1 cellular context compared by ENCODE assay signal in the genomic region with DNA sequence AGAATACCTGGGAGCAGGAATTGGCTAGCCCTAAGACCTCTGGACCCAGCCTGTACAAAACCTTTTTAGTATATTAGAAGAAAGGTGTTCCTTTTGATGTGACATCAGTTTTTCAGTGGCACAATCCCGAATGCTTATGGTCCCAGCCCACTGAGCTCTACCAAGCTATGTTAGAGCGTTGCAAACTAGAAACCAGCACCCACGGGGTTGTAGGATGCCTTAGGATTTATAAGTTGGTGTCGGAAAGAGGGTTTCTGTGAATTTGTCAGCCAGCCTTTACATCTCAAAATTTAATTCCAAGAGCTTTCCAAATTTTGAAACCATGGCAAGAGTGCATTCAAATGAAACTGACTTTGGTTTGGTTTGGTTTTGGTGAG.
A peak's percentile ranks its signal among the peaks of the same experiment; 100 is the strongest.
TF ChIP-seq lines count a peak whose summit lies in the region.

No MANE protein-coding gene starts in this region.

TF ChIP-seq in K562, 482 proteins besides CTCF, POLR2A, EP300 and RAD21 (continued from another document):
- no peak for TF ChIP-seq MBD1 (CRISPR knock-in tag; IDR thresholded peaks at IDR 0.05)
- TF ChIP-seq HLTF (IDR thresholded peaks at IDR 0.05): no peak
- peak; percentile 6 to 32; a peak in 3 of 4 replicates for TF ChIP-seq NRF1 (conservative IDR thresholded peaks at IDR 0.05 in 1 of 2, IDR thresholded peaks at IDR 0.05 in 1 of 2)
- TF ChIP-seq NR2F6 (CRISPR knock-in tag; IDR thresholded peaks at IDR 0.05): no peak
- TF ChIP-seq RB1 (IDR thresholded peaks at IDR 0.05; ENCODE audit: low read depth): 0 out of 2 replicates have a peak, but pooled peaks have one; percentile 4
TF ChIP-seq in K562: peak in this region for 3.
